In the genomic region with DNA sequence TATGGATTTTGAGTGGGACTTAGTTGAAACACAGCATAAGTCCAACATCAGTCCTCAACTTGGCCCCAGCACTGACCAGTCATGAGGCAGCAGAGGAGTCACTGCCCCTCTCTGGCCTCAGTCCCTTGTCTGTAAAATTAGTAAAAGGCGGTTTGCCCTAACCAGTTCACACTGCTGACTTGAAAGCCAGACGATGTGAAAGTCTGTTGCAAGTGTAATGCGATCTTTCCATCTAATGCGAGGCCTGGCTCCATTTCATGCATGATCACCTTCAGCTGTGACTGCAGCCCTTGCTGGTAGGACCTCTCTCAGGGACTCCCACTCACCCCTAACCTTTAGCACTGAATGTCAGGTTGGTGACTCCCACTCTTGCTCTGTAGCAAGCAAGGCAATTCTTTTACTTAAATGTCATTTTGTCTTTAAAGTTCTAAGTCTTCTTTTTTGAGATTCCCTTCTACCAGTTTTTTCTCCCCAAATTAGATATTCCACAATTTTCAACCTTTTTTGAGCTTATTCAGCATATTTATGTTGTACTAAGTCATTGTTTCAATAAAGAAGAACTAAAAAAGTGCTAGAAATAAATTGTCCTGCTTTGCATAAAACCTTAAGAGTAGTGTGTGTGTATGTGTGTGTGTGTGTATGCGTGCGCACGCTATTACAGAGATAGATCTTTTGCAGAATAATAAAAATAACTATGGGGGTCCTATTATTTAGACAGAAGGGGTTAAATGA, we compare ENCODE assay signal across 2 cellular contexts.
TF ChIP-seq lines count a peak whose summit lies in the region.

No MANE protein-coding gene starts in this region.

TF ChIP-seq in HepG2, 621 proteins besides CTCF, POLR2A, EP300 and RAD21:
- peak; percentile 79 to 85 for TF ChIP-seq MAFK (conservative IDR thresholded peaks at IDR 0.05 in 1 of 2, IDR thresholded peaks at IDR 0.05 in 1 of 2; ENCODE audit: low read length in 2 of 2)
- TF ChIP-seq ZBTB21 (CRISPR knock-in tag; IDR thresholded peaks at IDR 0.05): no peak
- TF ChIP-seq HNF4G (IDR thresholded peaks at IDR 0.05; ENCODE audit: borderline replicate concordance, low read depth, low read length): no peak
- no peak for TF ChIP-seq HNF4G (CRISPR knock-in tag; IDR thresholded peaks at IDR 0.05; ENCODE audit: borderline replicate concordance, low read depth)
- no peak for TF ChIP-seq HNRNPK (IDR thresholded peaks at IDR 0.05; ENCODE audit: low read depth, low read length, poor library complexity, severe bottlenecking)
- TF ChIP-seq MAFF (IDR thresholded peaks at IDR 0.05; ENCODE audit: low read depth, low read length): peak; percentile 85
- TF ChIP-seq DR1 (CRISPR knock-in tag; IDR thresholded peaks at IDR 0.05): no peak
- TF ChIP-seq, protein P1, sequence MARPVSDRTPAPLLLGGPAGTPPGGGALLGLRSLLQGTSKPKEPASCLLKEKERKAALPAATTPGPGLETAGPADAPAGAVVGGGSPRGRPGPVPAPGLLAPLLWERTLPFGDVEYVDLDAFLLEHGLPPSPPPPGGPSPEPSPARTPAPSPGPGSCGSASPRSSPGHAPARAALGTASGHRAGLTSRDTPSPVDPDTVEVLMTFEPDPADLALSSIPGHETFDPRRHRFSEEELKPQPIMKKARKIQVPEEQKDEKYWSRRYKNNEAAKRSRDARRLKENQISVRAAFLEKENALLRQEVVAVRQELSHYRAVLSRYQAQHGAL (CRISPR knock-in tag; IDR thresholded peaks at IDR 0.05; ENCODE audit: not compliant biosample characterization): no peak
- TF ChIP-seq KDM5B (CRISPR knock-in tag; IDR thresholded peaks at IDR 0.05; ENCODE audit: borderline replicate concordance): no peak
- TF ChIP-seq SIN3A (IDR thresholded peaks at IDR 0.05; ENCODE audit: borderline replicate concordance, low read depth, low read length): no peak
- no peak for TF ChIP-seq NCOA1 (CRISPR knock-in tag; IDR thresholded peaks at IDR 0.05)
- TF ChIP-seq ZNF350 (CRISPR knock-in tag; IDR thresholded peaks at IDR 0.05; ENCODE audit: borderline replicate concordance, low read depth): no peak
- no peak for TF ChIP-seq ZNF253 (CRISPR knock-in tag; IDR thresholded peaks at IDR 0.05; ENCODE audit: borderline replicate concordance)
- TF ChIP-seq HMG20A (CRISPR knock-in tag; IDR thresholded peaks at IDR 0.05; ENCODE audit: borderline replicate concordance): no peak
- TF ChIP-seq KDM1A (CRISPR knock-in tag; IDR thresholded peaks at IDR 0.05): no peak
- TF ChIP-seq MTA3 (CRISPR knock-in tag; IDR thresholded peaks at IDR 0.05): no peak
TF ChIP-seq in HepG2: peak in this region for 2.

TF ChIP-seq in K562, 482 proteins besides CTCF, POLR2A, EP300 and RAD21:
- TF ChIP-seq THRB (CRISPR knock-in tag; conservative IDR thresholded peaks at IDR 0.05) (no peak), ZFP1 (CRISPR knock-in tag; IDR thresholded peaks at IDR 0.05) (no peak), MEF2D (tag; conservative IDR thresholded peaks at IDR 0.05; ENCODE audit: low read depth) (no peak), KAT7 (CRISPR knock-in tag; IDR thresholded peaks at IDR 0.05; ENCODE audit: borderline replicate concordance) (no peak), NELFE (IDR thresholded peaks at IDR 0.05; ENCODE audit: insufficient read depth, insufficient read length) (no peak), MAFF (IDR thresholded peaks at IDR 0.05; ENCODE audit: low read length) (peak; percentile 40; the same call in 1 of the 2 replicates), CSDE1 (IDR thresholded peaks at IDR 0.05) (no peak), ZBTB11 (CRISPR knock-in tag; IDR thresholded peaks at IDR 0.05) (no peak), ZNF263 (CRISPR knock-in tag; IDR thresholded peaks at IDR 0.05; ENCODE audit: borderline replicate concordance) (no peak), RHOXF2B (CRISPR knock-in tag; conservative IDR thresholded peaks at IDR 0.05) (no peak), ZNF561 (CRISPR knock-in tag; conservative IDR thresholded peaks at IDR 0.05) (no peak), PCBP1 (IDR thresholded peaks at IDR 0.05; ENCODE audit: low read depth, low read length, poor library complexity, severe bottlenecking) (no peak), CBX3 (IDR thresholded peaks at IDR 0.05; ENCODE audit: borderline replicate concordance in 1 of 2, low read length in 2 of 2) (no peak), ZNF316 (IDR thresholded peaks at IDR 0.05) (peak; percentile 72), THRAP3 (IDR thresholded peaks at IDR 0.05; ENCODE audit: borderline replicate concordance) (no peak), ZNF253 (CRISPR knock-in tag; conservative IDR thresholded peaks at IDR 0.05) (no peak), ZZZ3 (IDR thresholded peaks at IDR 0.05) (no peak), TOE1 (IDR thresholded peaks at IDR 0.05; ENCODE audit: borderline replicate concordance) (no peak), TOE1 (CRISPR knock-in tag; IDR thresholded peaks at IDR 0.05; ENCODE audit: borderline replicate concordance, low read depth) (no peak), GTF2B (IDR thresholded peaks at IDR 0.05; ENCODE audit: extremely low read depth, insufficient read length) (no peak), GTF2A2 (tag; IDR thresholded peaks at IDR 0.05) (no peak), ZNF408 (CRISPR knock-in tag; IDR thresholded peaks at IDR 0.05; ENCODE audit: low read depth) (no peak), ZNF41 (CRISPR knock-in tag; conservative IDR thresholded peaks at IDR 0.05) (no peak), ARID2 (IDR thresholded peaks at IDR 0.05) (no peak), ZBTB17 (CRISPR knock-in tag; IDR thresholded peaks at IDR 0.05) (no peak), MAFG (tag; conservative IDR thresholded peaks at IDR 0.05) (peak; percentile 65), ZNF23 (CRISPR knock-in tag; IDR thresholded peaks at IDR 0.05) (no peak), TBP (optimal IDR thresholded peaks at IDR 0.05; ENCODE audit: low read depth, low read length) (no peak), NONO (IDR thresholded peaks at IDR 0.05; ENCODE audit: low read depth in 2 of 2, low read length in 1 of 2) (no peak), IFI16 (CRISPR knock-in tag; IDR thresholded peaks at IDR 0.05) (no peak), ZNF717 (CRISPR knock-in tag; IDR thresholded peaks at IDR 0.05) (no peak), HDAC1 (IDR thresholded peaks at IDR 0.05) (no peak), MAFK (IDR thresholded peaks at IDR 0.05; ENCODE audit: low read length) (0 out of 2 replicates have a peak, but pooled peaks have one; percentile 27), NCOR1 (IDR thresholded peaks at IDR 0.05) (no peak), PRPF4 (IDR thresholded peaks at IDR 0.05; ENCODE audit: insufficient read depth, low read depth, low read length, poor library complexity, severe bottlenecking) (no peak), ZNF384 (IDR thresholded peaks at IDR 0.05; ENCODE audit: low read depth, low read length) (no peak), C11orf30 (IDR thresholded peaks at IDR 0.05; ENCODE audit: low read depth) (peak; percentile 48; the same call in 1 of the 2 replicates), RBFOX2 (IDR thresholded peaks at IDR 0.05; ENCODE audit: low read depth, low read length) (no peak), ZNF589 (CRISPR knock-in tag; IDR thresholded peaks at IDR 0.05; ENCODE audit: low read depth) (no peak), KLF13 (tag; IDR thresholded peaks at IDR 0.05; ENCODE audit: borderline replicate concordance, low read depth) (no peak), KHSRP (IDR thresholded peaks at IDR 0.05) (no peak)
- TF ChIP-seq, protein P2, sequence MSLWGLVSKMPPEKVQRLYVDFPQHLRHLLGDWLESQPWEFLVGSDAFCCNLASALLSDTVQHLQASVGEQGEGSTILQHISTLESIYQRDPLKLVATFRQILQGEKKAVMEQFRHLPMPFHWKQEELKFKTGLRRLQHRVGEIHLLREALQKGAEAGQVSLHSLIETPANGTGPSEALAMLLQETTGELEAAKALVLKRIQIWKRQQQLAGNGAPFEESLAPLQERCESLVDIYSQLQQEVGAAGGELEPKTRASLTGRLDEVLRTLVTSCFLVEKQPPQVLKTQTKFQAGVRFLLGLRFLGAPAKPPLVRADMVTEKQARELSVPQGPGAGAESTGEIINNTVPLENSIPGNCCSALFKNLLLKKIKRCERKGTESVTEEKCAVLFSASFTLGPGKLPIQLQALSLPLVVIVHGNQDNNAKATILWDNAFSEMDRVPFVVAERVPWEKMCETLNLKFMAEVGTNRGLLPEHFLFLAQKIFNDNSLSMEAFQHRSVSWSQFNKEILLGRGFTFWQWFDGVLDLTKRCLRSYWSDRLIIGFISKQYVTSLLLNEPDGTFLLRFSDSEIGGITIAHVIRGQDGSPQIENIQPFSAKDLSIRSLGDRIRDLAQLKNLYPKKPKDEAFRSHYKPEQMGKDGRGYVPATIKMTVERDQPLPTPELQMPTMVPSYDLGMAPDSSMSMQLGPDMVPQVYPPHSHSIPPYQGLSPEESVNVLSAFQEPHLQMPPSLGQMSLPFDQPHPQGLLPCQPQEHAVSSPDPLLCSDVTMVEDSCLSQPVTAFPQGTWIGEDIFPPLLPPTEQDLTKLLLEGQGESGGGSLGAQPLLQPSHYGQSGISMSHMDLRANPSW (CRISPR knock-in tag; IDR thresholded peaks at IDR 0.05): no peak
- TF ChIP-seq, protein P3, sequence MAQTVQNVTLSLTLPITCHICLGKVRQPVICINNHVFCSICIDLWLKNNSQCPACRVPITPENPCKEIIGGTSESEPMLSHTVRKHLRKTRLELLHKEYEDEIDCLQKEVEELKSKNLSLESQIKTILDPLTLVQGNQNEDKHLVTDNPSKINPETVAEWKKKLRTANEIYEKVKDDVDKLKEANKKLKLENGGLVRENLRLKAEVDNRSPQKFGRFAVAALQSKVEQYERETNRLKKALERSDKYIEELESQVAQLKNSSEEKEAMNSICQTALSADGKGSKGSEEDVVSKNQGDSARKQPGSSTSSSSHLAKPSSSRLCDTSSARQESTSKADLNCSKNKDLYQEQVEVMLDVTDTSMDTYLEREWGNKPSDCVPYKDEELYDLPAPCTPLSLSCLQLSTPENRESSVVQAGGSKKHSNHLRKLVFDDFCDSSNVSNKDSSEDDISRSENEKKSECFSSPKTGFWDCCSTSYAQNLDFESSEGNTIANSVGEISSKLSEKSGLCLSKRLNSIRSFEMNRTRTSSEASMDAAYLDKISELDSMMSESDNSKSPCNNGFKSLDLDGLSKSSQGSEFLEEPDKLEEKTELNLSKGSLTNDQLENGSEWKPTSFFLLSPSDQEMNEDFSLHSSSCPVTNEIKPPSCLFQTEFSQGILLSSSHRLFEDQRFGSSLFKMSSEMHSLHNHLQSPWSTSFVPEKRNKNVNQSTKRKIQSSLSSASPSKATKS (CRISPR knock-in tag; IDR thresholded peaks at IDR 0.05): no peak
- TF ChIP-seq, protein P4, sequence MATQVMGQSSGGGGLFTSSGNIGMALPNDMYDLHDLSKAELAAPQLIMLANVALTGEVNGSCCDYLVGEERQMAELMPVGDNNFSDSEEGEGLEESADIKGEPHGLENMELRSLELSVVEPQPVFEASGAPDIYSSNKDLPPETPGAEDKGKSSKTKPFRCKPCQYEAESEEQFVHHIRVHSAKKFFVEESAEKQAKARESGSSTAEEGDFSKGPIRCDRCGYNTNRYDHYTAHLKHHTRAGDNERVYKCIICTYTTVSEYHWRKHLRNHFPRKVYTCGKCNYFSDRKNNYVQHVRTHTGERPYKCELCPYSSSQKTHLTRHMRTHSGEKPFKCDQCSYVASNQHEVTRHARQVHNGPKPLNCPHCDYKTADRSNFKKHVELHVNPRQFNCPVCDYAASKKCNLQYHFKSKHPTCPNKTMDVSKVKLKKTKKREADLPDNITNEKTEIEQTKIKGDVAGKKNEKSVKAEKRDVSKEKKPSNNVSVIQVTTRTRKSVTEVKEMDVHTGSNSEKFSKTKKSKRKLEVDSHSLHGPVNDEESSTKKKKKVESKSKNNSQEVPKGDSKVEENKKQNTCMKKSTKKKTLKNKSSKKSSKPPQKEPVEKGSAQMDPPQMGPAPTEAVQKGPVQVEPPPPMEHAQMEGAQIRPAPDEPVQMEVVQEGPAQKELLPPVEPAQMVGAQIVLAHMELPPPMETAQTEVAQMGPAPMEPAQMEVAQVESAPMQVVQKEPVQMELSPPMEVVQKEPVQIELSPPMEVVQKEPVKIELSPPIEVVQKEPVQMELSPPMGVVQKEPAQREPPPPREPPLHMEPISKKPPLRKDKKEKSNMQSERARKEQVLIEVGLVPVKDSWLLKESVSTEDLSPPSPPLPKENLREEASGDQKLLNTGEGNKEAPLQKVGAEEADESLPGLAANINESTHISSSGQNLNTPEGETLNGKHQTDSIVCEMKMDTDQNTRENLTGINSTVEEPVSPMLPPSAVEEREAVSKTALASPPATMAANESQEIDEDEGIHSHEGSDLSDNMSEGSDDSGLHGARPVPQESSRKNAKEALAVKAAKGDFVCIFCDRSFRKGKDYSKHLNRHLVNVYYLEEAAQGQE (CRISPR knock-in tag; IDR thresholded peaks at IDR 0.05; ENCODE audit: low read depth): no peak
